13 cellular contexts compared by ENCODE assay signal in the genomic region with DNA sequence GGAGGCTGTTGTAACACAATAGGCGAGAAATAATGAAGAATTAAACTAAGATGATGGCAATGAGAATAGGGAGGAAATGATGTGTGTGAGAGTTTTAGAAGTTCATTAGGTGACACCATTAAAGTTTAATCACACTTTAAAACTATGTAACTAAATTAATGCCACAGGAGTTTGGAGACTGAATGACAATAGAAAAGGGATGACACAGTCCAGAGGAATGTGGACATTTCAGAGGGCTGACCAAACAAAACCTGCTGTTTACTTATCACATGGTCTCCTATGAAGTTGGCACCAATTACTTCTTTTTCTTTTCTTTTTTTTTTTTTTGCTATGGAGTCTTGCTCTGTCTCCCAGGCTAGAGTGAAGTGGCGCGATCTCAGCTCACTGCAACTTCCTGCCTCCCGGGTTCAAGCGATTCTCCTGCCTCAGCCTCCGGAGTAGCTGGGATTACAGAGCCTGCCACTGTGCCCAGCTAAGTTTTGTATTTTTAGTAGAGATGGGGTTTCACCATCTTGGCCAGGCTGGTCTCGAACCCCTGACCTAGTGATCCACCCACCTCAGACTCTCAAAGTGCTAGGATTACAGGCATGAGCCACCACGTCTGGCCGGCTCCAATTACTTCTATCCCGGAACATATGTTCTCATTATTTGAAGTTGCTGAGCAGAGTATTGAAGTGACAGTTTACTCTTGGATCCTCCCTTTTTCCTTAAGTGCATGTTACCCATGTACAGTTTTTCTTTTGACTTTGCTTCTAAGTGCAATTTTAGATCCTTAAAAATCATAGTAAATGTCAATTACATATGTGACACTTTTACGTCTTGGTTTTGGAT. TPM values are rescaled to one million over a fixed set of nuclear protein-coding genes. Genes with fewer than 3 reads are reported as not detected.
DNase-seq lines count a peak whose midpoint lies in the region; ATAC-seq, FAIRE-seq and TF ChIP-seq lines count a peak whose summit lies in the region.
"Had no signal": no experiment of that assay in that cellular context is flagged by ENCODE, and none has a peak within 500 bp of the region (broad histone marks: within the 10 kb centered on the region; RNA-seq: fewer than 3 reads in every experiment).

No MANE protein-coding gene starts in this region.

- H3K4me1 ChIP-seq in ACC112 (ENCODE audit: control insufficient read depth, insufficient read depth, low read length, unreplicated experiment) (peaks cover 60% of the 10 kb centered on the region), HepG2 (ENCODE audit: insufficient read depth, low read length) (peaks cover 86% of the 10 kb centered on the region), left ventricle myocardium inferior (peaks cover 98% of the 10 kb centered on the region)

- H3K4me1 Mint-ChIP-seq in type B pancreatic cell (ENCODE audit: unreplicated experiment) = peaks cover 52% of the 10 kb centered on the region

- CTCF ChIA-PET in HepG2 (lab: Yijun Ruan, JAX; ENCODE audit: low intra/inter-chr PET ratio, low total read pairs) = no interaction called here

- TF ChIP-seq CTCF in astrocyte of the cerebellum (IDR thresholded peaks at IDR 0.05; ENCODE audit: low read depth, low read length, missing control alignments) (no peak), HepG2 (CRISPR knock-in tag; IDR thresholded peaks at IDR 0.05) (no peak), left ventricle myocardium inferior (IDR thresholded peaks at IDR 0.05; ENCODE audit: borderline replicate concordance) (no peak), type B pancreatic cell (conservative IDR thresholded peaks at IDR 0.05) (no peak)

- H3K4me3 Mint-ChIP-seq in type B pancreatic cell = no peak overlapping the region

- peak overlapping the region; percentile 32 for H3K9ac ChIP-seq in HepG2 (ENCODE audit: insufficient read depth, low read depth, low read length)

- H2AFZ ChIP-seq in ACC112 (ENCODE audit: low read length, unreplicated experiment) = no peak overlapping the region
- no peak overlapping the region for H2AFZ ChIP-seq in HepG2 (ENCODE audit: low read length)

- H3K79me2 ChIP-seq in ACC112 (ENCODE audit: control insufficient read depth, insufficient read depth, low read length, unreplicated experiment) (peaks cover 82% of the 10 kb centered on the region), HepG2 (ENCODE audit: insufficient read depth, low read length) (peaks cover 97% of the 10 kb centered on the region)

- peak overlapping the region; percentile 80 for H3K4me2 ChIP-seq in HepG2 (ENCODE audit: low read depth, low read length)

- no peaks in the 10 kb centered on the region for H3K36me3 ChIP-seq in ACC112 (ENCODE audit: insufficient read depth, low read length)
- H3K36me3 ChIP-seq in HepG2 (replicated peaks in 1 of 2; ENCODE audit: control insufficient read depth in 1 of 2, insufficient read depth in 2 of 2, low read length in 2 of 2) = no peaks in the 10 kb centered on the region
- H3K36me3 ChIP-seq in left ventricle myocardium inferior = no peaks in the 10 kb centered on the region

- H3K4me3 ChIP-seq in ACC112 (ENCODE audit: low read depth, low read length) = peak overlapping the region; percentile 48
- peak overlapping the region; percentile 14 for H3K4me3 ChIP-seq in astrocyte of the cerebellum (ENCODE audit: low read depth, low read length)
- peak overlapping the region; percentile 12 to 29 (median 23); a peak in 3 of 6 replicates for H3K4me3 ChIP-seq in HepG2 (replicated peaks in 1 of 3; ENCODE audit: insufficient read depth in 1 of 3, low read depth in 2 of 3, low read length in 3 of 3)
- H3K4me3 ChIP-seq in left ventricle myocardium inferior = no peak overlapping the region
- H3K4me3 ChIP-seq: mucosa of descending colon had no signal

- BruUV-seq in HepG2 (replicated peaks; lab: Mats Ljungman, UMichigan) = no TSS peak

- FAIRE-seq in HepG2 (lab: Jason Lieb, UNC) = peak; percentile 60

- H3K27ac Mint-ChIP-seq in type B pancreatic cell = no peak overlapping the region
- H3K27ac Mint-ChIP-seq: CD4-positive, CD25-positive, alpha-beta regulatory T cell had no signal

- peaks cover 13% of the 10 kb centered on the region for H3K36me3 Mint-ChIP-seq in type B pancreatic cell

- in situ Hi-C loops in astrocyte of the cerebellum (cut with HindIII; ENCODE audit: low sequenced_read_pairs) (no loop called here), HepG2 (cut with HindIII; ENCODE audit: extremely low pct_ligation_motif_present, low pct_unique_long_range_greater_than_20kb) (no loop called here)

- intact Hi-C loops in HepG2 (cut with micrococcal nuclease; ENCODE audit: unreplicated experiment) (loop anchor here (5.0 kb wide), 2 partner anchors 230 to 1055 kb away; a partner anchor contains a TSS), left ventricle myocardium inferior (cut with micrococcal nuclease) (no loop called here)

- H3K9me3 ChIP-seq in HepG2 (ENCODE audit: low read length) = no peaks in the 10 kb centered on the region
- H3K9me3 ChIP-seq in left ventricle myocardium inferior (replicated peaks) = no peaks in the 10 kb centered on the region
- H3K9me3 ChIP-seq: mucosa of descending colon had no signal

- no peak for TF ChIP-seq POLR2A in HepG2 (IDR thresholded peaks at IDR 0.05; ENCODE audit: insufficient read depth in 1 of 2, low read depth in 2 of 2, low read length in 2 of 2)

- H3K9me3 Mint-ChIP-seq in type B pancreatic cell = no peaks in the 10 kb centered on the region
- H3K9me3 Mint-ChIP-seq: CD4-positive, CD25-positive, alpha-beta regulatory T cell had no signal

- POLR2A ChIA-PET in HepG2 (lab: Yijun Ruan, JAX) = interaction anchor here (0.8 to 2.4 kb wide), 5 partner anchors 9 to 184 kb away, joined by 3 to 22 read pairs (median 3); a partner anchor contains a TSS

- no peaks in the 10 kb centered on the region for H3K27me3 Mint-ChIP-seq in type B pancreatic cell
- H3K27me3 Mint-ChIP-seq: CD4-positive, CD25-positive, alpha-beta regulatory T cell had no signal

- no peak for TF ChIP-seq RAD21 in HepG2 (CRISPR knock-in tag; IDR thresholded peaks at IDR 0.05)

- DNase-seq in HT-29 (ENCODE audit: low spot score) = peak; percentile 39
- DNase-seq in astrocyte of the cerebellum (ENCODE audit: low read depth) = peak; percentile 71
- DNase-seq in HepG2 (ENCODE audit: low spot score) = peak; percentile 93
- DNase-seq in left ventricle myocardium inferior = no peak
- no peak for DNase-seq in NCI-H146 (lab: John Stamatoyannopoulos, UW)
- DNase-seq in type B pancreatic cell (ENCODE audit: extremely low spot score, unreplicated experiment) = no peak
- DNase-seq: activated CD4-positive, alpha-beta T cell treated with anti-CD3 and anti-CD28 coated beads, Interleukin-2, amount 50 U/mL, for 48 hours; CD4-positive, CD25-positive, alpha-beta regulatory T cell; effector CD4-positive, alpha-beta T cell; NCI-H524 treated with DMSO at 0.1 percent for 48 hours had no signal

- H3K27ac ChIP-seq in ACC112 (ENCODE audit: low read depth, low read length) (peak overlapping the region; percentile 88), HepG2 (ENCODE audit: extremely low read length, insufficient read depth, low read length) (peak overlapping the region; percentile 86), left ventricle myocardium inferior (replicated peaks) (no peak overlapping the region)

- ATAC-seq in HepG2 (peak; percentile 63), GM19023 (IDR thresholded peaks at IDR 0.05; ENCODE audit: unreplicated experiment) (no peak)

- H3K27me3 ChIP-seq in ACC112 (ENCODE audit: insufficient read depth, low read length) = no peaks in the 10 kb centered on the region
- H3K27me3 ChIP-seq in HepG2 (ENCODE audit: control insufficient read depth in 1 of 2, insufficient read depth in 2 of 2, low read length in 2 of 2) = no peaks in the 10 kb centered on the region; a peak in 1 of 5 replicates
- H3K27me3 ChIP-seq in left ventricle myocardium inferior (ENCODE audit: low read depth) = no peaks in the 10 kb centered on the region

- H4K20me1 ChIP-seq in HepG2 (ENCODE audit: insufficient read depth, low read length) = no peaks in the 10 kb centered on the region; the same call in 1 of the 2 replicates

- 39% methylated on average over 11 of the region's 11 CpGs for WGBS in HepG2 (ENCODE audit: low lambda C conversion rate)

- TF ChIP-seq EP300 in HepG2 (IDR thresholded peaks at IDR 0.05; ENCODE audit: low read depth in 2 of 2, low read length in 2 of 2) = peak in 1 of 2 experiments; percentile 85; a peak in 2 of 4 replicates
- no peak for TF ChIP-seq EP300 in HepG2 (CRISPR knock-in tag; IDR thresholded peaks at IDR 0.05; ENCODE audit: borderline replicate concordance)

TF ChIP-seq in HepG2, 621 proteins besides CTCF, POLR2A, EP300 and RAD21 (continues in another document):
- TF ChIP-seq NFIC (IDR thresholded peaks at IDR 0.05; ENCODE audit: low read length) = peak; percentile 75; the same call in 1 of the 2 replicates
- TF ChIP-seq HNF4A (CRISPR knock-in tag; IDR thresholded peaks at IDR 0.05) = peak; percentile 38
- TF ChIP-seq FOXJ3 (CRISPR knock-in tag; IDR thresholded peaks at IDR 0.05; ENCODE audit: borderline replicate concordance) = peak; percentile 79; the same call in 1 of the 2 replicates
- TF ChIP-seq NKX3-1 (CRISPR knock-in tag; IDR thresholded peaks at IDR 0.05) = no peak

RNA-seq across cellular contexts. Expression of a gene that starts 4.3 kb away (rescaled TPM):
- total RNA-seq in HT-29 (2014; rRNA removed; shearing (Covaris generic)) = 121 and 131 TPM in 2 replicates
- total RNA-seq in HepG2 (2016; rRNA removed; fragmentation: Illumina TruSeq; extraction: Trizol) (99.0 and 159 TPM in 2 replicates), left ventricle myocardium inferior (26.4 TPM), type B pancreatic cell (ENCODE audit: low replicate concordance) (32.8 and 52.1 TPM in 2 replicates)
- 13.8 and 16.6 TPM in 2 replicates for total RNA-seq in HepG2 (2016; cell fraction: cytosol; rRNA removed; fragmentation: Illumina TruSeq; extraction: Trizol; ENCODE audit: low read depth)
- total RNA-seq in HepG2 (2016; cell fraction: insoluble cytoplasmic fraction; rRNA removed; fragmentation: Illumina TruSeq; extraction: Trizol) = 107 and 167 TPM in 2 replicates
- 27.7 and 34.8 TPM in 2 replicates for total RNA-seq in HepG2 (2016; cell fraction: membrane; rRNA removed; fragmentation: Illumina TruSeq; extraction: Trizol)
- total RNA-seq in HepG2 (2016; cell fraction: nucleus; rRNA removed; fragmentation: Illumina TruSeq; extraction: Trizol) = 78.6 and 83.3 TPM in 2 replicates
- 33.0 and 39.4 TPM in 2 replicates for polyA plus RNA-seq in HepG2 (2011; rRNA removed)
- 12.4 and 18.2 TPM in 2 replicates for polyA plus RNA-seq in HepG2 (2011; cell fraction: cytosol; rRNA removed)
- 33.3 and 39.4 TPM in 2 replicates for polyA plus RNA-seq in HepG2 (2011; cell fraction: nucleus; rRNA removed)
- 60.7 and 80.2 TPM in 2 replicates for polyA plus RNA-seq in HepG2 (2012)
- 5.1 and 5.9 TPM in 2 replicates for polyA plus RNA-seq in HepG2 (2016; cell fraction: cytosol; fragmentation: Illumina TruSeq; extraction: Trizol; ENCODE audit: low read depth)
- 103 and 105 TPM in 2 replicates for polyA plus RNA-seq in HepG2 (2016; cell fraction: insoluble cytoplasmic fraction; fragmentation: Illumina TruSeq; extraction: Trizol; ENCODE audit: low read depth)
- polyA plus RNA-seq in HepG2 (2016; cell fraction: membrane; fragmentation: Illumina TruSeq; extraction: Trizol; ENCODE audit: low read depth) = 12.6 and 14.4 TPM in 2 replicates
- 46.9 and 49.0 TPM in 2 replicates for polyA plus RNA-seq in HepG2 (2016; cell fraction: nucleus; fragmentation: Illumina TruSeq; extraction: Trizol; ENCODE audit: insufficient read depth, low read depth)
- 9.0 and 17.9 TPM in 2 replicates for polyA minus RNA-seq in HepG2 (2011; rRNA and poly(A)+ RNA removed; ENCODE audit: low replicate concordance)
- polyA minus RNA-seq in HepG2 (2011; cell fraction: cytosol; rRNA and poly(A)+ RNA removed) = 50.4 and 57.0 TPM in 2 replicates
- 169 and 218 TPM in 2 replicates for polyA minus RNA-seq in HepG2 (2011; cell fraction: nucleus; rRNA and poly(A)+ RNA removed)

Comparison
In these comparisons a context has a peak if more than half of its experiments do, and no peak if none do; other contexts are left out.
1. DNase-seq: peak in HT-29 (single experiment), astrocyte of the cerebellum (single experiment) and HepG2 (single experiment); none in left ventricle myocardium inferior (single experiment), NCI-H146 (single experiment) and type B pancreatic cell (single experiment).